Comparison of ENCODE assay signal across 20 cellular contexts in the genomic region with DNA sequence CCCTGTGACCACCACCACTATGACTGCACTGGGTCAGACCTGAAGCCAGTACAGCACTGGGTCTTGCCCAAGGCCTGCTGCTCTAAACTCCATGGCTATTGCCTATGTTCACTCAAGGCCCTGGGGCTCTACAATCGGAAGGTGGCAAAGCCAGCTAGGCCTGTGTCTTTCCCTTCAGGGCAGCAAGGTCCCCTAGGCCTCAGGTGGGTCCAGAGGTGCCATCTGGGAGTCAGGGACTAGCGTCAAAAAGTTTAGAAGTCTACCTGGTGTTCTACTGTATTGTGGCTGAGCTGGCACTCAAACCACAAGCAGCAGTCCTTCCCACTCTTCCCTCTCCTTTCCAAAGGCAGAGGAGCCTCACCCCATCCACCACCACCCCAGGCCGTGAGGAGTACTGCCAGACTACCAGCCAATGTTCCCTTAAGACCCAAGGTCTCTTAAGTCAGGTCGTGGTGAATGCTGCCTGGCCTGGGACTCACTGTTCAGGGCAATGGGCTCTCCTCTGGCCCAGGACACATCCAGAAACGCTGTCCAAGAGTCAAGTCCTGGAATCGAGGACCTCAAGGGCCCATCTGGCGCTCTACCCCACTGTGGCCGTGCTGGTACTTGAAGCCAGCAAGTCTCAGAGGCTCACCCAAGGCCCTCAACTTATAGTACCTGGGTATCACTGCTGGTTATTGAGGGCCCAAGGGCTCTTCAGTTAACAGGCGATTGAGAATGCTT. TPM values are rescaled to one million over a fixed set of nuclear protein-coding genes. Genes with fewer than 3 reads are reported as not detected.
DNase-seq lines count a peak whose midpoint lies in the region; ATAC-seq and TF ChIP-seq lines count a peak whose summit lies in the region.
"Had no signal": no experiment of that assay in that cellular context is flagged by ENCODE, and none has a peak within 500 bp of the region (broad histone marks: within the 10 kb centered on the region; RNA-seq: fewer than 3 reads in every experiment).

No MANE protein-coding gene starts in this region.

- no peak for ATAC-seq in right cardiac atrium
- ATAC-seq in aorta (ENCODE audit: low FRiP score): no peak
- no peak for ATAC-seq in GM21367 (IDR thresholded peaks at IDR 0.05; ENCODE audit: unreplicated experiment)
- ATAC-seq: Panc1 had no signal

- H3K27me3 ChIP-seq in right atrium auricular region (no peaks in the 10 kb centered on the region), right cardiac atrium (ENCODE audit: control insufficient read depth, insufficient read depth) (no peaks in the 10 kb centered on the region), aorta (ENCODE audit: control insufficient read depth in 1 of 2, insufficient read depth in 2 of 2, low read length in 1 of 2) (no peaks in the 10 kb centered on the region)

- H3K36me3 ChIP-seq in right atrium auricular region: no peaks in the 10 kb centered on the region
- H3K36me3 ChIP-seq in aorta (ENCODE audit: control insufficient read depth in 1 of 2, insufficient read depth in 2 of 2, low read length in 1 of 2): no peaks in the 10 kb centered on the region

- peaks cover 2% of the 10 kb centered on the region for H3K36me3 Mint-ChIP-seq in osteocyte (ENCODE audit: unreplicated experiment)

- H3K4me3 Mint-ChIP-seq in osteocyte (ENCODE audit: unreplicated experiment): no peak overlapping the region

- H3K27ac ChIP-seq in right atrium auricular region (no peak overlapping the region), right cardiac atrium (ENCODE audit: low read length) (no peak overlapping the region), aorta (ENCODE audit: low read depth in 1 of 2, low read length in 2 of 2) (no peak overlapping the region)

- intact Hi-C loops in right cardiac atrium (cut with DNase I) (no loop called here), aorta (cut with DNase I) (no loop called here)

- 86% methylated on average over 9 of the region's 9 CpGs for WGBS in right cardiac atrium
- WGBS in aorta, 2 donors: 86 to 88% methylated on average over 9 of the region's 9 CpGs

- H3K4me1 ChIP-seq in right atrium auricular region (no peaks in the 10 kb centered on the region), right cardiac atrium (ENCODE audit: control insufficient read depth, insufficient read depth, low read length) (no peaks in the 10 kb centered on the region), aorta (ENCODE audit: control insufficient read depth in 1 of 2, insufficient read depth in 2 of 2, low read length in 2 of 2) (no peaks in the 10 kb centered on the region)

- H3K9me3 ChIP-seq in right atrium auricular region (no peaks in the 10 kb centered on the region), right cardiac atrium (ENCODE audit: control insufficient read depth, low read length) (no peaks in the 10 kb centered on the region), aorta (ENCODE audit: control insufficient read depth, low read length) (peaks cover 2% of the 10 kb centered on the region)

- no peaks in the 10 kb centered on the region for H3K4me1 Mint-ChIP-seq in osteocyte (ENCODE audit: unreplicated experiment)

- no peak overlapping the region for H3K27ac Mint-ChIP-seq in osteocyte (ENCODE audit: unreplicated experiment)

- H3K9me3 Mint-ChIP-seq in osteocyte (ENCODE audit: unreplicated experiment): peaks cover 10% of the 10 kb centered on the region

- H3K27me3 Mint-ChIP-seq in osteocyte (ENCODE audit: unreplicated experiment): peaks cover 48% of the 10 kb centered on the region

- TF ChIP-seq CTCF in right atrium auricular region (IDR thresholded peaks at IDR 0.05) (no peak), osteocyte (IDR thresholded peaks at IDR 0.05) (no peak)

- H3K4me3 ChIP-seq in right atrium auricular region (no peak overlapping the region), right cardiac atrium (ENCODE audit: low read length) (no peak overlapping the region), aorta (ENCODE audit: low read length in 2 of 2) (no peak overlapping the region)

- DNase-seq in right atrium auricular region (ENCODE audit: low spot score) (peak; percentile 23), right cardiac atrium (no peak), islet precursor cell (peak; percentile 54), osteocyte (ENCODE audit: extremely low spot score, unreplicated experiment) (peak; percentile 63), aorta (no peak), NCI-H446 treated with DMSO at 0.1 percent for 48 hours (lab: John Stamatoyannopoulos, UW) (no peak)
- DNase-seq: ACHN, COR-L47, GF-D8, GOT3, IMR-90, Kasumi-1, NCI-H1105 treated with DMSO at 0.1 percent for 48 hours, NCI-H1694 treated with DMSO at 0.1 percent for 48 hours, NCI-H2107, NCI-H2227 treated with DMSO at 0.1 percent for 48 hours, NCI-H524 treated with DMSO at 0.1 percent for 48 hours, Right ventricle myocardium superior had no signal

RNA-seq across cellular contexts. Expression of a gene that starts 12.9 kb away (rescaled TPM):
- under 1 TPM; 0.63 to 0.94 TPM for total RNA-seq in right atrium auricular region
- total RNA-seq in right cardiac atrium: 1 to 10 TPM; 2.5 to 3.2 (median 2.8) TPM
- 1.7 TPM for polyA plus RNA-seq in right cardiac atrium
- total RNA-seq in osteocyte: 0.21 and 0.56 TPM in 2 replicates
- 1 to 10 TPM in 1 of 2 donors, under 1 TPM in 1; 0.84 to 3.0 TPM for total RNA-seq in aorta
- 1 to 10 TPM in 1 of 2 donors, not detected in 1; 2.0 TPM for polyA plus RNA-seq in aorta

Comparison
In these comparisons a context has a peak if more than half of its experiments do, and no peak if none do; other contexts are left out.
1. DNase-seq: peak in right atrium auricular region (single experiment), islet precursor cell (single experiment) and osteocyte (single experiment); none in right cardiac atrium (0 of 3), aorta (0 of 2) and NCI-H446 treated with DMSO at 0.1 percent for 48 hours (single experiment).